ENCODE assay signal across 31 cellular contexts in the genomic region with DNA sequence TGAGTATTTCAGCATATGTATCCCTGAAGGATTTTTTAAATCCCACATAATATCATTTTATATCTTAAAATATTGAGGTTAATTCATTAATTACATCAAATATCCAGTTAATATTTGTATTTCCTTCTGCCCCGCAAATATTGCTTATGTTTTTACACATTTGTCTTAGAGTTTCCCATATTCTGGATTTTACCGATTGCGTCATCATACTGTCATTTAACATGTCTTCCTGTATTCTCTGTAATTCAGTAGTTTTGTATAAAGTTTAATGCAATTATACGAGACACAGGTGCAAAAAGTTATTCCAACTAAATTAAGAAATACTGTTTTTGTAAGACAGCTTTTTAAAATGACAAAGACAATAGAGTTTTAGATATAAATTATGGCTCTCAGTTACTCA.
"Had no signal": no experiment of that assay in that cellular context is flagged by ENCODE, and none has a peak within 500 bp of the region (broad histone marks: within the 10 kb centered on the region; RNA-seq: fewer than 3 reads in every experiment).

No MANE protein-coding gene starts in this region.

- H3K27ac ChIP-seq: ascending aorta, cardiac muscle cell, WERI-Rb-1 had no signal

- H3K27me3 ChIP-seq: ascending aorta, cardiac muscle cell had no signal

- H3K4me1 ChIP-seq: ascending aorta had no signal

- FAIRE-seq: bronchial epithelial cell had no signal

- H3K9me3 ChIP-seq: ascending aorta had no signal

- ATAC-seq: activated CD4-positive, alpha-beta T cell treated with anti-CD3 and anti-CD28 coated beads for 36 hours; activated CD8-positive, alpha-beta memory T cell treated with anti-CD3 and anti-CD28 coated beads, Interleukin-2, amount 10 ng/mL, durations not matched to agents 7 days and 5 days; activated CD8-positive, alpha-beta T cell treated with anti-CD3 and anti-CD28 coated beads, Interleukin-2, amount 10 ng/mL, durations not matched to agents 7 days and 5 days; activated naive CD8-positive, alpha-beta T cell treated with anti-CD3 and anti-CD28 coated beads, Interleukin-2, amount 50 U/mL, for 24 hours; WTC11 had no signal

- DNase-seq: activated CD4-positive, alpha-beta memory T cell treated with anti-CD3 and anti-CD28 coated beads, Interleukin-2, amount 10 ng/mL, durations not matched to agents 7 days and 5 days; activated CD4-positive, alpha-beta T cell treated with anti-CD3 and anti-CD28 coated beads for 1 hour; activated CD4-positive, alpha-beta T cell treated with anti-CD3 and anti-CD28 coated beads for 36 hours; activated CD4-positive, alpha-beta T cell treated with anti-CD3 and anti-CD28 coated beads for 48 hours; activated CD4-positive, alpha-beta T cell treated with anti-CD3 and anti-CD28 coated beads, Interleukin-2, amount 10 ng/mL, durations not matched to agents 7 days and 5 days; activated CD4-positive, alpha-beta T cell treated with anti-CD3 and anti-CD28 coated beads, Interleukin-2, amount 50 U/mL, for 48 hours; activated CD4-positive, CD25-positive, alpha-beta regulatory T cell; activated CD8-positive, alpha-beta memory T cell treated with anti-CD3 and anti-CD28 coated beads for 24 hours; activated CD8-positive, alpha-beta memory T cell treated with anti-CD3 and anti-CD28 coated beads, Interleukin-2, amount 10 ng/mL, durations not matched to agents 7 days and 5 days; activated CD8-positive, alpha-beta memory T cell treated with anti-CD3 and anti-CD28 coated beads, Interleukin-2, amount 50 U/mL, for 48 hours; activated CD8-positive, alpha-beta T cell treated with anti-CD3 and anti-CD28 coated beads, Interleukin-2, amount 10 ng/mL, durations not matched to agents 7 days and 5 days; activated effector memory CD4-positive, alpha-beta T cell treated with Interleukin-2 at 50 U/mL for 16 hours; activated gamma-delta T cell; activated naive CD4-positive, alpha-beta T cell treated with anti-CD3 and anti-CD28 coated beads, Interleukin-2, amount 10 ng/mL, durations not matched to agents 7 days and 5 days; activated naive CD4-positive, alpha-beta T cell treated with Interleukin-2 at 50 U/mL for 16 hours; activated naive CD8-positive, alpha-beta T cell treated with anti-CD3 and anti-CD28 coated beads, Interleukin-2, amount 10 ng/mL, durations not matched to agents 7 days and 5 days; activated naive CD8-positive, alpha-beta T cell treated with anti-CD3 and anti-CD28 coated beads, Interleukin-2, amount 50 U/mL, for 24 hours; activated T-cell treated with anti-CD3 and anti-CD28 coated beads, Interleukin-2, amount 50 U/mL, for 24 hours; activated T-cell treated with anti-CD3 and anti-CD28 coated beads, Interleukin-2, amount 50 U/mL, for 48 hours; amygdala; anterior cingulate cortex; caudate nucleus; cerebellar nuclear complex; T-helper 1 cell; T-helper 2 cell; T-helper 9 cell; WERI-Rb-1 had no signal

- H3K4me3 ChIP-seq: ascending aorta, cardiac muscle cell had no signal
